1 cellular context compared by ENCODE assay signal in genomic region chr14:105045710-105046326, GRCh38.
TF ChIP-seq lines count a peak whose summit lies in the region.

No MANE protein-coding gene starts in this region.

TF ChIP-seq in HEK293, 187 proteins besides CTCF, POLR2A, EP300 and RAD21 (continued from another document and continues in another):
- TF ChIP-seq ZNF266 (tag by site-specific recombination; IDR thresholded peaks at IDR 0.05; ENCODE audit: low read depth) (no peak), ZNF654 (tag by site-specific recombination; IDR thresholded peaks at IDR 0.05; ENCODE audit: low read depth) (peak; percentile 92), ZNF768 (tag by site-specific recombination; IDR thresholded peaks at IDR 0.05) (no peak), ZNF157 (tag by site-specific recombination; IDR thresholded peaks at IDR 0.05) (no peak), ZNF404 (tag by site-specific recombination; IDR thresholded peaks at IDR 0.05) (no peak), ZNF37A (tag by site-specific recombination; IDR thresholded peaks at IDR 0.05) (no peak), ZSCAN16 (tag by site-specific recombination; IDR thresholded peaks at IDR 0.05) (no peak), KLF10 (tag by site-specific recombination; IDR thresholded peaks at IDR 0.05) (peak; percentile 78), KLF7 (tag by site-specific recombination; IDR thresholded peaks at IDR 0.05; ENCODE audit: borderline replicate concordance) (no peak), ZNF324 (tag by site-specific recombination; IDR thresholded peaks at IDR 0.05) (no peak), MEIS1 (CRISPR knock-in tag; IDR thresholded peaks at IDR 0.05; ENCODE audit: borderline replicate concordance) (no peak), ZNF596 (tag by site-specific recombination; IDR thresholded peaks at IDR 0.05) (0 out of 2 replicates have a peak, but pooled peaks have one; percentile 48), ZNF624 (tag by site-specific recombination; IDR thresholded peaks at IDR 0.05) (no peak), ZBTB21 (tag by site-specific recombination; IDR thresholded peaks at IDR 0.05) (no peak), ZNF664 (tag by site-specific recombination; IDR thresholded peaks at IDR 0.05) (no peak), ZNF391 (tag by site-specific recombination; IDR thresholded peaks at IDR 0.05; ENCODE audit: borderline replicate concordance, low read depth) (peak; percentile 79; the same call in 1 of the 2 replicates), ZNF146 (tag by site-specific recombination; IDR thresholded peaks at IDR 0.05) (no peak), ZNF350 (tag by site-specific recombination; IDR thresholded peaks at IDR 0.05) (no peak), ZFHX2 (tag by site-specific recombination; conservative IDR thresholded peaks at IDR 0.05) (peak; percentile 92), ZNF19 (tag by site-specific recombination; IDR thresholded peaks at IDR 0.05; ENCODE audit: low read depth) (no peak), ZNF747 (tag by site-specific recombination; IDR thresholded peaks at IDR 0.05) (no peak), ZNF394 (tag by site-specific recombination; IDR thresholded peaks at IDR 0.05; ENCODE audit: borderline replicate concordance) (no peak), GLI4 (tag by site-specific recombination; IDR thresholded peaks at IDR 0.05) (no peak), GFI1B (tag by site-specific recombination; IDR thresholded peaks at IDR 0.05) (no peak), ZNF529 (tag by site-specific recombination; IDR thresholded peaks at IDR 0.05; ENCODE audit: insufficient replicate concordance) (no peak), ZNF23 (tag by site-specific recombination; IDR thresholded peaks at IDR 0.05; ENCODE audit: borderline replicate concordance) (no peak), ZNF707 (tag by site-specific recombination; IDR thresholded peaks at IDR 0.05) (no peak), ZXDB (tag by site-specific recombination; IDR thresholded peaks at IDR 0.05) (no peak), ZBTB7A (tag by site-specific recombination; IDR thresholded peaks at IDR 0.05; ENCODE audit: low read depth) (no peak), AEBP2 (tag by site-specific recombination; IDR thresholded peaks at IDR 0.05; ENCODE audit: borderline replicate concordance) (no peak), ZNF148 (tag by site-specific recombination; IDR thresholded peaks at IDR 0.05; ENCODE audit: borderline replicate concordance) (no peak), RBAK (tag by site-specific recombination; IDR thresholded peaks at IDR 0.05) (no peak), HOXC10 (CRISPR knock-in tag; IDR thresholded peaks at IDR 0.05) (no peak), ZNF132 (tag by site-specific recombination; IDR thresholded peaks at IDR 0.05; ENCODE audit: borderline replicate concordance) (no peak), ZNF701 (tag by site-specific recombination; IDR thresholded peaks at IDR 0.05) (no peak), ZFP37 (tag by site-specific recombination; IDR thresholded peaks at IDR 0.05) (no peak), GLI2 (tag by site-specific recombination; IDR thresholded peaks at IDR 0.05; ENCODE audit: borderline replicate concordance, low read depth) (no peak), ZNF785 (tag by site-specific recombination; IDR thresholded peaks at IDR 0.05) (no peak), SALL2 (tag by site-specific recombination; IDR thresholded peaks at IDR 0.05; ENCODE audit: borderline replicate concordance) (no peak), ZEB2 (tag by site-specific recombination; IDR thresholded peaks at IDR 0.05) (peak; percentile 49; the same call in 1 of the 2 replicates), OSR2 (tag by site-specific recombination; IDR thresholded peaks at IDR 0.05) (no peak)
- TF ChIP-seq, protein P1, sequence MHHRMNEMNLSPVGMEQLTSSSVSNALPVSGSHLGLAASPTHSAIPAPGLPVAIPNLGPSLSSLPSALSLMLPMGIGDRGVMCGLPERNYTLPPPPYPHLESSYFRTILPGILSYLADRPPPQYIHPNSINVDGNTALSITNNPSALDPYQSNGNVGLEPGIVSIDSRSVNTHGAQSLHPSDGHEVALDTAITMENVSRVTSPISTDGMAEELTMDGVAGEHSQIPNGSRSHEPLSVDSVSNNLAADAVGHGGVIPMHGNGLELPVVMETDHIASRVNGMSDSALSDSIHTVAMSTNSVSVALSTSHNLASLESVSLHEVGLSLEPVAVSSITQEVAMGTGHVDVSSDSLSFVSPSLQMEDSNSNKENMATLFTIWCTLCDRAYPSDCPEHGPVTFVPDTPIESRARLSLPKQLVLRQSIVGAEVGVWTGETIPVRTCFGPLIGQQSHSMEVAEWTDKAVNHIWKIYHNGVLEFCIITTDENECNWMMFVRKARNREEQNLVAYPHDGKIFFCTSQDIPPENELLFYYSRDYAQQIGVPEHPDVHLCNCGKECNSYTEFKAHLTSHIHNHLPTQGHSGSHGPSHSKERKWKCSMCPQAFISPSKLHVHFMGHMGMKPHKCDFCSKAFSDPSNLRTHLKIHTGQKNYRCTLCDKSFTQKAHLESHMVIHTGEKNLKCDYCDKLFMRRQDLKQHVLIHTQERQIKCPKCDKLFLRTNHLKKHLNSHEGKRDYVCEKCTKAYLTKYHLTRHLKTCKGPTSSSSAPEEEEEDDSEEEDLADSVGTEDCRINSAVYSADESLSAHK (tag by site-specific recombination; IDR thresholded peaks at IDR 0.05), result no peak
- TF ChIP-seq, protein P2, sequence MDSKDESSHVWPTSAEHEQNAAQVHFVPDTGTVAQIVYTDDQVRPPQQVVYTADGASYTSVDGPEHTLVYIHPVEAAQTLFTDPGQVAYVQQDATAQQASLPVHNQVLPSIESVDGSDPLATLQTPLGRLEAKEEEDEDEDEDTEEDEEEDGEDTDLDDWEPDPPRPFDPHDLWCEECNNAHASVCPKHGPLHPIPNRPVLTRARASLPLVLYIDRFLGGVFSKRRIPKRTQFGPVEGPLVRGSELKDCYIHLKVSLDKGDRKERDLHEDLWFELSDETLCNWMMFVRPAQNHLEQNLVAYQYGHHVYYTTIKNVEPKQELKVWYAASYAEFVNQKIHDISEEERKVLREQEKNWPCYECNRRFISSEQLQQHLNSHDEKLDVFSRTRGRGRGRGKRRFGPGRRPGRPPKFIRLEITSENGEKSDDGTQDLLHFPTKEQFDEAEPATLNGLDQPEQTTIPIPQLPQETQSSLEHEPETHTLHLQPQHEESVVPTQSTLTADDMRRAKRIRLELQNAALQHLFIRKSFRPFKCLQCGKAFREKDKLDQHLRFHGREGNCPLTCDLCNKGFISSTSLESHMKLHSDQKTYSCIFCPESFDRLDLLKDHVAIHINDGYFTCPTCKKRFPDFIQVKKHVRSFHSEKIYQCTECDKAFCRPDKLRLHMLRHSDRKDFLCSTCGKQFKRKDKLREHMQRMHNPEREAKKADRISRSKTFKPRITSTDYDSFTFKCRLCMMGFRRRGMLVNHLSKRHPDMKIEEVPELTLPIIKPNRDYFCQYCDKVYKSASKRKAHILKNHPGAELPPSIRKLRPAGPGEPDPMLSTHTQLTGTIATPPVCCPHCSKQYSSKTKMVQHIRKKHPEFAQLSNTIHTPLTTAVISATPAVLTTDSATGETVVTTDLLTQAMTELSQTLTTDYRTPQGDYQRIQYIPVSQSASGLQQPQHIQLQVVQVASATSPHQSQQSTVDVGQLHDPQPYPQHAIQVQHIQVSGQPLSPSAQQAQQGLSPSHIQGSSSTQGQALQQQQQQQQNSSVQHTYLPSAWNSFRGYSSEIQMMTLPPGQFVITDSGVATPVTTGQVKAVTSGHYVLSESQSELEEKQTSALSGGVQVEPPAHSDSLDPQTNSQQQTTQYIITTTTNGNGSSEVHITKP (tag by site-specific recombination; IDR thresholded peaks at IDR 0.05), result peak; percentile 98
- TF ChIP-seq, protein P3, sequence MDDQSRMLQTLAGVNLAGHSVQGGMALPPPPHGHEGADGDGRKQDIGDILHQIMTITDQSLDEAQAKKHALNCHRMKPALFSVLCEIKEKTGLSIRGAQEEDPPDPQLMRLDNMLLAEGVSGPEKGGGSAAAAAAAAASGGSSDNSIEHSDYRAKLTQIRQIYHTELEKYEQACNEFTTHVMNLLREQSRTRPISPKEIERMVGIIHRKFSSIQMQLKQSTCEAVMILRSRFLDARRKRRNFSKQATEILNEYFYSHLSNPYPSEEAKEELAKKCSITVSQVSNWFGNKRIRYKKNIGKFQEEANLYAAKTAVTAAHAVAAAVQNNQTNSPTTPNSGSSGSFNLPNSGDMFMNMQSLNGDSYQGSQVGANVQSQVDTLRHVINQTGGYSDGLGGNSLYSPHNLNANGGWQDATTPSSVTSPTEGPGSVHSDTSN (CRISPR knock-in tag; IDR thresholded peaks at IDR 0.05), result peak; percentile 54; the same call in 1 of the 2 replicates
- TF ChIP-seq, protein P4, sequence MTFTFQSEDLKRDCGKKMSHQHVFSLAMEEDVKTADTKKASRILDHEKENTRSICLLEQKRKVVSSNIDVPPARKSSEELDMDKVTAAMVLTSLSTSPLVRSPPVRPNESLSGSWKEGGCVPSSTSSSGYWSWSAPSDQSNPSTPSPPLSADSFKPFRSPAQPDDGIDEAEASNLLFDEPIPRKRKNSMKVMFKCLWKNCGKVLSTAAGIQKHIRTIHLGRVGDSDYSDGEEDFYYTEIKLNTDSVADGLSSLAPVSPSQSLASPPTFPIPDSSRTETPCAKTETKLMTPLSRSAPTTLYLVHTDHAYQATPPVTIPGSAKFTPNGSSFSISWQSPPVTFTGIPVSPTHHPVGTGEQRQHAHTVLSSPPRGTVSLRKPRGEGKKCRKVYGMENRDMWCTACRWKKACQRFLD (tag by site-specific recombination; IDR thresholded peaks at IDR 0.05), result no peak
- TF ChIP-seq, protein P5, sequence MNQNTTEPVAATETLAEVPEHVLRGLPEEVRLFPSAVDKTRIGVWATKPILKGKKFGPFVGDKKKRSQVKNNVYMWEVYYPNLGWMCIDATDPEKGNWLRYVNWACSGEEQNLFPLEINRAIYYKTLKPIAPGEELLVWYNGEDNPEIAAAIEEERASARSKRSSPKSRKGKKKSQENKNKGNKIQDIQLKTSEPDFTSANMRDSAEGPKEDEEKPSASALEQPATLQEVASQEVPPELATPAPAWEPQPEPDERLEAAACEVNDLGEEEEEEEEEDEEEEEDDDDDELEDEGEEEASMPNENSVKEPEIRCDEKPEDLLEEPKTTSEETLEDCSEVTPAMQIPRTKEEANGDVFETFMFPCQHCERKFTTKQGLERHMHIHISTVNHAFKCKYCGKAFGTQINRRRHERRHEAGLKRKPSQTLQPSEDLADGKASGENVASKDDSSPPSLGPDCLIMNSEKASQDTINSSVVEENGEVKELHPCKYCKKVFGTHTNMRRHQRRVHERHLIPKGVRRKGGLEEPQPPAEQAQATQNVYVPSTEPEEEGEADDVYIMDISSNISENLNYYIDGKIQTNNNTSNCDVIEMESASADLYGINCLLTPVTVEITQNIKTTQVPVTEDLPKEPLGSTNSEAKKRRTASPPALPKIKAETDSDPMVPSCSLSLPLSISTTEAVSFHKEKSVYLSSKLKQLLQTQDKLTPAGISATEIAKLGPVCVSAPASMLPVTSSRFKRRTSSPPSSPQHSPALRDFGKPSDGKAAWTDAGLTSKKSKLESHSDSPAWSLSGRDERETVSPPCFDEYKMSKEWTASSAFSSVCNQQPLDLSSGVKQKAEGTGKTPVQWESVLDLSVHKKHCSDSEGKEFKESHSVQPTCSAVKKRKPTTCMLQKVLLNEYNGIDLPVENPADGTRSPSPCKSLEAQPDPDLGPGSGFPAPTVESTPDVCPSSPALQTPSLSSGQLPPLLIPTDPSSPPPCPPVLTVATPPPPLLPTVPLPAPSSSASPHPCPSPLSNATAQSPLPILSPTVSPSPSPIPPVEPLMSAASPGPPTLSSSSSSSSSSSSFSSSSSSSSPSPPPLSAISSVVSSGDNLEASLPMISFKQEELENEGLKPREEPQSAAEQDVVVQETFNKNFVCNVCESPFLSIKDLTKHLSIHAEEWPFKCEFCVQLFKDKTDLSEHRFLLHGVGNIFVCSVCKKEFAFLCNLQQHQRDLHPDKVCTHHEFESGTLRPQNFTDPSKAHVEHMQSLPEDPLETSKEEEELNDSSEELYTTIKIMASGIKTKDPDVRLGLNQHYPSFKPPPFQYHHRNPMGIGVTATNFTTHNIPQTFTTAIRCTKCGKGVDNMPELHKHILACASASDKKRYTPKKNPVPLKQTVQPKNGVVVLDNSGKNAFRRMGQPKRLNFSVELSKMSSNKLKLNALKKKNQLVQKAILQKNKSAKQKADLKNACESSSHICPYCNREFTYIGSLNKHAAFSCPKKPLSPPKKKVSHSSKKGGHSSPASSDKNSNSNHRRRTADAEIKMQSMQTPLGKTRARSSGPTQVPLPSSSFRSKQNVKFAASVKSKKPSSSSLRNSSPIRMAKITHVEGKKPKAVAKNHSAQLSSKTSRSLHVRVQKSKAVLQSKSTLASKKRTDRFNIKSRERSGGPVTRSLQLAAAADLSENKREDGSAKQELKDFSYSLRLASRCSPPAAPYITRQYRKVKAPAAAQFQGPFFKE (tag by site-specific recombination; IDR thresholded peaks at IDR 0.05; ENCODE audit: borderline replicate concordance), result no peak
- TF ChIP-seq, protein P6, sequence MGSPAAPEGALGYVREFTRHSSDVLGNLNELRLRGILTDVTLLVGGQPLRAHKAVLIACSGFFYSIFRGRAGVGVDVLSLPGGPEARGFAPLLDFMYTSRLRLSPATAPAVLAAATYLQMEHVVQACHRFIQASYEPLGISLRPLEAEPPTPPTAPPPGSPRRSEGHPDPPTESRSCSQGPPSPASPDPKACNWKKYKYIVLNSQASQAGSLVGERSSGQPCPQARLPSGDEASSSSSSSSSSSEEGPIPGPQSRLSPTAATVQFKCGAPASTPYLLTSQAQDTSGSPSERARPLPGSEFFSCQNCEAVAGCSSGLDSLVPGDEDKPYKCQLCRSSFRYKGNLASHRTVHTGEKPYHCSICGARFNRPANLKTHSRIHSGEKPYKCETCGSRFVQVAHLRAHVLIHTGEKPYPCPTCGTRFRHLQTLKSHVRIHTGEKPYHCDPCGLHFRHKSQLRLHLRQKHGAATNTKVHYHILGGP (tag by site-specific recombination; IDR thresholded peaks at IDR 0.05), result no peak
